In the genomic region with DNA sequence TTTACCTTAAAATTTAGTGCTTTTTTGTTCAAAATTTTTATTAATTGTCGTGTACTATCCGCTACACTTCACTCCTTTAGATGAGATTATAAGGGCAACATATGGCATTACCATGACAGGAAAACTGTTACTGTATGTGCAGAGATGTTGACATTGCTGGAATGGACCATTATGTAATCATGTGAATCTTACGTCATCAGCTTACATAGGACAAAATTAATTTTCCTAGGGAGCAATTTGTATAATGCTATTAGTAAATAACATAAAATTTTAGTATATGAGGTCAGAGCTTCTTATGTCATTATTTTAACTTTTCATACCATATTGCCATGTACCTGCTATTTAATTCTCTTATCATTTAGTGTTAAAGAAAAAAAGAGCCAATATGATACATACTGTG, we compare ENCODE assay signal across 35 cellular contexts.
"Had no signal": no experiment of that assay in that cellular context is flagged by ENCODE, and none has a peak within 500 bp of the region (broad histone marks: within the 10 kb centered on the region; RNA-seq: fewer than 3 reads in every experiment).

No MANE protein-coding gene starts in this region.

- H3K27me3 ChIP-seq: MG63 had no signal

- H3K4me3 ChIP-seq: MG63 had no signal

- H3K36me3 ChIP-seq: MG63 had no signal

- DNase-seq: Karpas-422, Kasumi-1, MG63, MM.1S, MV-4-11, NCI-H1048, NCI-H1092, NCI-H1092 treated with DMSO at 0.1 percent for 48 hours, NCI-H1105, NCI-H1105 treated with DMSO at 0.1 percent for 48 hours, NCI-H1417, NCI-H1417 treated with DMSO at 0.1 percent for 48 hours, NCI-H1436, NCI-H1436 treated with DMSO at 0.1 percent for 48 hours, NCI-H146, NCI-H1694, NCI-H1694 treated with DMSO at 0.1 percent for 48 hours, NCI-H187, NCI-H187 treated with DMSO at 0.1 percent for 48 hours, NCI-H1930, NCI-H2029, NCI-H2029 treated with DMSO at 0.1 percent for 48 hours, NCI-H2081, NCI-H2081 treated with DMSO at 0.1 percent for 48 hours, NCI-H2107, NCI-H2171, NCI-H2227 treated with DMSO at 0.1 percent for 48 hours, NCI-H226, NCI-H345, NCI-H446, NCI-H446 treated with DMSO at 0.1 percent for 48 hours, NCI-H510A, NCI-H510A treated with DMSO at 0.1 percent for 48 hours, NCI-H524, NCI-H524 treated with DMSO at 0.1 percent for 48 hours had no signal

- H3K9me3 ChIP-seq: MG63 had no signal
